Comparison of ENCODE assay signal across 7 cellular contexts in genomic region chr5:177403194-177403825, GRCh38. TPM values are rescaled to one million over a fixed set of nuclear protein-coding genes. Genes with fewer than 3 reads are reported as not detected.
DNase-seq lines count a peak whose midpoint lies in the region; ATAC-seq and TF ChIP-seq lines count a peak whose summit lies in the region.
"Had no signal": no experiment of that assay in that cellular context is flagged by ENCODE, and none has a peak within 500 bp of the region (broad histone marks: within the 10 kb centered on the region; RNA-seq: fewer than 3 reads in every experiment).

No MANE protein-coding gene starts in this region.

- peak overlapping the region; percentile 66 for H3K4me3 ChIP-seq in hepatocyte
- peak overlapping the region; percentile 31 to 65 (median 54) for H3K4me3 ChIP-seq in tibial nerve

- peak overlapping the region; percentile 100 for H3K4me2 ChIP-seq in hepatocyte

- no peaks in the 10 kb centered on the region for H3K79me2 ChIP-seq in hepatocyte

- H3K27me3 ChIP-seq in hepatocyte = peaks cover 8% of the 10 kb centered on the region
- peaks cover 3 to 76% of the 10 kb centered on the region in 2 donors for H3K27me3 ChIP-seq in tibial nerve

- peak overlapping the region; percentile 71 for H2AFZ ChIP-seq in hepatocyte

- POLR2A ChIA-PET in activated CD4-positive, alpha-beta T cell treated with anti-CD3 and anti-CD28 coated beads, Interleukin-2, amount 10 ng/mL, durations not matched to agents 7 days and 5 days (lab: Charles Lee) = interaction anchor here (1.4 kb wide), 1 partner anchor 42 kb away, joined by 4 read pairs; no protein-coding TSS in a partner anchor

- peaks cover 18% of the 10 kb centered on the region for H3K4me1 ChIP-seq in hepatocyte (ENCODE audit: insufficient read depth)
- peaks cover 0 to 44% (median 25%) of the 10 kb centered on the region in 4 donors for H3K4me1 ChIP-seq in tibial nerve

- H3K27me3 Mint-ChIP-seq in activated CD4-positive, alpha-beta T cell treated with anti-CD3 and anti-CD28 coated beads, Interleukin-2, amount 10 ng/mL, durations not matched to agents 7 days and 5 days = peaks cover 30% of the 10 kb centered on the region

- H3K27ac Mint-ChIP-seq in activated CD4-positive, alpha-beta T cell treated with anti-CD3 and anti-CD28 coated beads, Interleukin-2, amount 10 ng/mL, durations not matched to agents 7 days and 5 days = peak overlapping the region; percentile 74

- CTCF ChIA-PET in activated CD4-positive, alpha-beta T cell treated with anti-CD3 and anti-CD28 coated beads, Interleukin-2, amount 10 ng/mL, durations not matched to agents 7 days and 5 days (lab: Charles Lee) = interaction anchor here (0.7 to 53.2 kb wide), 26 partner anchors 7 to 289 kb away, joined by 3 to 1643 read pairs (median 6); partner anchors contain the start of genes DBN1, GRK6, LMAN2 and PRR7

- H4K20me1 ChIP-seq in hepatocyte (ENCODE audit: insufficient read depth, poor library complexity, severe bottlenecking) = no peaks in the 10 kb centered on the region

- no peak for TF ChIP-seq EP300 in tibial nerve (IDR thresholded peaks at IDR 0.05)

- H3K9me2 ChIP-seq in hepatocyte (replicated peaks; ENCODE audit: insufficient read depth) = no peaks in the 10 kb centered on the region

- TF ChIP-seq CTCF in hepatocyte (IDR thresholded peaks at IDR 0.05; ENCODE audit: poor library complexity) = no peak
- TF ChIP-seq CTCF in tibial nerve (IDR thresholded peaks at IDR 0.05) = no peak

- DNase-seq in activated CD4-positive, alpha-beta T cell treated with anti-CD3 and anti-CD28 coated beads, Interleukin-2, amount 10 ng/mL, durations not matched to agents 7 days and 5 days = peak; percentile 39
- peak; percentile 43 for DNase-seq in hepatocyte (ENCODE audit: low spot score)
- no peak for DNase-seq in tibial nerve (ENCODE audit: low spot score in 2 of 2)
- DNase-seq in pons (ENCODE audit: low spot score) = no peak

- peaks cover 36% of the 10 kb centered on the region for H3K4me1 Mint-ChIP-seq in activated CD4-positive, alpha-beta T cell treated with anti-CD3 and anti-CD28 coated beads, Interleukin-2, amount 10 ng/mL, durations not matched to agents 7 days and 5 days

- TF ChIP-seq POLR2A in tibial nerve (IDR thresholded peaks at IDR 0.05) = no peak

- H3K9me3 Mint-ChIP-seq in activated CD4-positive, alpha-beta T cell treated with anti-CD3 and anti-CD28 coated beads, Interleukin-2, amount 10 ng/mL, durations not matched to agents 7 days and 5 days = no peaks in the 10 kb centered on the region

- WGBS in hepatocyte (ENCODE audit: low lambda C conversion rate, missing lambda C conversion rate) = 5% methylated on average over 44 of the region's 60 CpGs
- WGBS in tibial nerve, 2 donors = 1% methylated on average over 36 to 49 of the region's 60 CpGs

- H3K4me3 Mint-ChIP-seq in activated CD4-positive, alpha-beta T cell treated with anti-CD3 and anti-CD28 coated beads, Interleukin-2, amount 10 ng/mL, durations not matched to agents 7 days and 5 days = peak overlapping the region; percentile 64

- no peaks in the 10 kb centered on the region for H3K36me3 ChIP-seq in hepatocyte (replicated peaks; ENCODE audit: insufficient read depth, low read depth)
- H3K36me3 ChIP-seq in tibial nerve = no peaks in the 10 kb centered on the region

- H3K27ac ChIP-seq in hepatocyte = no peak overlapping the region
- peak overlapping the region in 1 of 4 donors; percentile 51 for H3K27ac ChIP-seq in tibial nerve

- H3K36me3 Mint-ChIP-seq in activated CD4-positive, alpha-beta T cell treated with anti-CD3 and anti-CD28 coated beads, Interleukin-2, amount 10 ng/mL, durations not matched to agents 7 days and 5 days (ENCODE audit: low read depth) = no peaks in the 10 kb centered on the region

- ATAC-seq in GM18519 (IDR thresholded peaks at IDR 0.05; ENCODE audit: low FRiP score, unreplicated experiment) = peak; percentile 5
- peak; percentile 13 for ATAC-seq in HG03108 (IDR thresholded peaks at IDR 0.05; ENCODE audit: unreplicated experiment)

- H3K9me3 ChIP-seq in hepatocyte (ENCODE audit: low read depth) = no peaks in the 10 kb centered on the region
- H3K9me3 ChIP-seq in tibial nerve = no peaks in the 10 kb centered on the region

RNA-seq across cellular contexts. Expression of gene PFN3, which starts 2.8 kb away (rescaled TPM):
- not detected for total RNA-seq in activated CD4-positive, alpha-beta T cell treated with anti-CD3 and anti-CD28 coated beads, Interleukin-2, amount 10 ng/mL, durations not matched to agents 7 days and 5 days
- total RNA-seq in hepatocyte (not detected in 2 replicates), tibial nerve (not detected)
- not detected in 2 replicates for polyA plus RNA-seq in hepatocyte
- total RNA-seq: lung microvascular endothelial cell had no signal

RNA-seq across cellular contexts. Expression of gene F12, which starts 6.1 kb away (rescaled TPM):
- under 1 TPM; 0.22 to 0.60 TPM for total RNA-seq in activated CD4-positive, alpha-beta T cell treated with anti-CD3 and anti-CD28 coated beads, Interleukin-2, amount 10 ng/mL, durations not matched to agents 7 days and 5 days
- total RNA-seq in hepatocyte (16.5 and 18.2 TPM in 2 replicates), tibial nerve (1 to 10 TPM in 1 of 4 donors, under 1 TPM in 1, not detected in 2; 0.59 to 4.5 TPM)
- polyA plus RNA-seq in hepatocyte = 46.6 and 49.8 TPM in 2 replicates

RNA-seq across cellular contexts. Expression of gene SLC34A1, which starts 19.1 kb away (rescaled TPM):
- under 1 TPM; 0.12 to 0.27 TPM for total RNA-seq in activated CD4-positive, alpha-beta T cell treated with anti-CD3 and anti-CD28 coated beads, Interleukin-2, amount 10 ng/mL, durations not matched to agents 7 days and 5 days
- total RNA-seq in hepatocyte (0.12 TPM in 1 of 2 replicates, not detected in the other), tibial nerve (not detected)
- 0.33 TPM in 1 of 2 replicates, not detected in the other for polyA plus RNA-seq in hepatocyte
- total RNA-seq: lung microvascular endothelial cell had no signal

RNA-seq across cellular contexts. Expression of gene GRK6, which starts 23.2 kb away (rescaled TPM):
- 100 to 1,000 TPM; 242 to 296 TPM for total RNA-seq in activated CD4-positive, alpha-beta T cell treated with anti-CD3 and anti-CD28 coated beads, Interleukin-2, amount 10 ng/mL, durations not matched to agents 7 days and 5 days
- total RNA-seq in hepatocyte = 29.3 and 31.6 TPM in 2 replicates
- 27.3 and 31.1 TPM in 2 replicates for polyA plus RNA-seq in hepatocyte
- 10 to 100 TPM; 19.4 to 26.4 (median 23.2) TPM for total RNA-seq in tibial nerve

RNA-seq across cellular contexts. Expression of gene PRR7, which starts 43.3 kb away (rescaled TPM):
- total RNA-seq in activated CD4-positive, alpha-beta T cell treated with anti-CD3 and anti-CD28 coated beads, Interleukin-2, amount 10 ng/mL, durations not matched to agents 7 days and 5 days = 1 to 10 TPM; 5.3 to 9.7 TPM
- total RNA-seq in hepatocyte (4.8 TPM in 2 replicates), tibial nerve (10 to 100 TPM in 1 of 4 donors, 1 to 10 TPM in 3; 5.1 to 11.2 (median 7.5) TPM)
- 11.7 and 14.3 TPM in 2 replicates for polyA plus RNA-seq in hepatocyte

Comparison
In these comparisons a context has a peak if more than half of its experiments do, and no peak if none do; other contexts are left out.
1. DNase-seq: peak in activated CD4-positive, alpha-beta T cell treated with anti-CD3 and anti-CD28 coated beads, Interleukin-2, amount 10 ng/mL, durations not matched to agents 7 days and 5 days (single experiment) and hepatocyte (single experiment); none in tibial nerve (0 of 2) and pons (single experiment).